Comparison of ENCODE assay signal across 23 cellular contexts in genomic region chr7:128875523-128875948, GRCh38. TPM values are rescaled to one million over a fixed set of nuclear protein-coding genes. Genes with fewer than 3 reads are reported as not detected.
DNase-seq lines count a peak whose midpoint lies in the region; ATAC-seq and TF ChIP-seq lines count a peak whose summit lies in the region.
"Had no signal": no experiment of that assay in that cellular context is flagged by ENCODE, and none has a peak within 500 bp of the region (broad histone marks: within the 10 kb centered on the region; RNA-seq: fewer than 3 reads in every experiment).

No MANE protein-coding gene starts in this region.

- no peaks in the 10 kb centered on the region for H3K9me3 ChIP-seq in SK-N-SH
- no peaks in the 10 kb centered on the region for H3K9me3 ChIP-seq in lower lobe of right lung
- no peaks in the 10 kb centered on the region for H3K9me3 ChIP-seq in sigmoid colon
- H3K9me3 ChIP-seq: Peyer's patch, SJSA1 had no signal

- no peaks in the 10 kb centered on the region for H3K9me2 ChIP-seq in SK-N-SH

- H3K27me3 Mint-ChIP-seq in activated CD8-positive, alpha-beta memory T cell treated with anti-CD3 and anti-CD28 coated beads, Interleukin-2, amount 10 ng/mL, durations not matched to agents 7 days and 5 days: peaks cover 14% of the 10 kb centered on the region

- TF ChIP-seq EP300 in SK-N-SH (IDR thresholded peaks at IDR 0.05; ENCODE audit: borderline replicate concordance in 1 of 2, low read depth in 1 of 2, low read length in 1 of 2) (peak in 1 of 2 experiments; percentile 90; a peak in 2 of 4 replicates), sigmoid colon (IDR thresholded peaks at IDR 0.05) (no peak)

- ATAC-seq in activated CD8-positive, alpha-beta memory T cell treated with anti-CD3 and anti-CD28 coated beads, Interleukin-2, amount 10 ng/mL, durations not matched to agents 7 days and 5 days: no peak
- ATAC-seq in lower lobe of right lung (no peak), GM18868 (IDR thresholded peaks at IDR 0.05; ENCODE audit: unreplicated experiment) (no peak)

- H3K4me3 ChIP-seq in SK-N-SH (ENCODE audit: low read depth in 2 of 2, low read length in 1 of 2): no peak overlapping the region
- no peak overlapping the region for H3K4me3 ChIP-seq in lower lobe of right lung
- no peak overlapping the region for H3K4me3 ChIP-seq in sigmoid colon
- no peak overlapping the region for H3K4me3 ChIP-seq in lower leg skin (ENCODE audit: low read depth, poor library complexity, severe bottlenecking)
- H3K4me3 ChIP-seq: Peyer's patch, SJSA1 had no signal

- H3K4me1 Mint-ChIP-seq in activated CD8-positive, alpha-beta memory T cell treated with anti-CD3 and anti-CD28 coated beads, Interleukin-2, amount 10 ng/mL, durations not matched to agents 7 days and 5 days: peaks cover 13% of the 10 kb centered on the region
- H3K4me1 Mint-ChIP-seq: CD14-positive monocyte had no signal

- H3K4me1 ChIP-seq in SK-N-SH (ENCODE audit: control insufficient read depth in 1 of 2, insufficient read depth in 2 of 2, low read depth in 1 of 2, low read length in 1 of 2) (peaks cover 0 to 24% of the 10 kb centered on the region in 2 experiments; a peak in 1 of 4 replicates), lower lobe of right lung (no peaks in the 10 kb centered on the region), sigmoid colon (peaks cover 0 to 9% (median 3%) of the 10 kb centered on the region in 4 donors)
- H3K4me1 ChIP-seq: SJSA1 had no signal

- no peak for DNase-seq in activated CD8-positive, alpha-beta memory T cell treated with anti-CD3 and anti-CD28 coated beads, Interleukin-2, amount 10 ng/mL, durations not matched to agents 7 days and 5 days
- no peak for DNase-seq in activated CD8-positive, alpha-beta memory T cell treated with anti-CD3 and anti-CD28 coated beads for 24 hours
- DNase-seq in SK-N-SH (peak; percentile 90), lower lobe of right lung (peak; percentile 36), sigmoid colon (peak; percentile 52), lower leg skin (ENCODE audit: low spot score in 2 of 2) (no peak)
- no peak for DNase-seq in activated CD4-positive, alpha-beta T cell treated with anti-CD3 and anti-CD28 coated beads, Interleukin-2, amount 50 U/mL, for 4 hours
- DNase-seq: EL, GF-D8, KBM-7, NCI-H1436, NCI-H187 treated with DMSO at 0.1 percent for 48 hours, NCI-H2107, NCI-H345, NCI-H524 treated with DMSO at 0.1 percent for 48 hours, NCI-H82 had no signal

- no peaks in the 10 kb centered on the region for H4K20me1 ChIP-seq in SK-N-SH (ENCODE audit: insufficient read depth)

- POLR2A ChIA-PET in SK-N-SH (lab: Yijun Ruan, JAX): interaction anchor here (1.1 kb wide), 1 partner anchor 13 kb away, joined by 3 read pairs; the partner anchor contains the start of gene ATP6V1F

- no peaks in the 10 kb centered on the region for H3K79me2 ChIP-seq in SK-N-SH (ENCODE audit: insufficient read depth)

- no peak overlapping the region for H3K4me2 ChIP-seq in SK-N-SH

- no peak for TF ChIP-seq RAD21 in SK-N-SH (IDR thresholded peaks at IDR 0.05; ENCODE audit: low read length)

- no peak overlapping the region for H2AFZ ChIP-seq in SK-N-SH (ENCODE audit: low read depth)

- TF ChIP-seq POLR2A in sigmoid colon (IDR thresholded peaks at IDR 0.05) (no peak), lower leg skin (IDR thresholded peaks at IDR 0.05) (no peak)

- no peaks in the 10 kb centered on the region for H3K27me3 ChIP-seq in SK-N-SH (ENCODE audit: insufficient read depth)
- H3K27me3 ChIP-seq in lower lobe of right lung (ENCODE audit: low read depth): peaks cover 2% of the 10 kb centered on the region
- no peaks in the 10 kb centered on the region for H3K27me3 ChIP-seq in sigmoid colon
- H3K27me3 ChIP-seq: Peyer's patch, SJSA1 had no signal

- intact Hi-C loops in lower lobe of right lung (cut with DNase I): no loop called here
- intact Hi-C loops in sigmoid colon (cut with DNase I): no loop called here
- intact Hi-C loops in lower leg skin (cut with DNase I; ENCODE audit: low total_unique reads): no loop called here

- H3K27ac Mint-ChIP-seq in activated CD8-positive, alpha-beta memory T cell treated with anti-CD3 and anti-CD28 coated beads, Interleukin-2, amount 10 ng/mL, durations not matched to agents 7 days and 5 days: peak overlapping the region; percentile 38
- H3K27ac Mint-ChIP-seq: CD14-positive monocyte had no signal

- no peak overlapping the region for H3K4me3 Mint-ChIP-seq in activated CD8-positive, alpha-beta memory T cell treated with anti-CD3 and anti-CD28 coated beads, Interleukin-2, amount 10 ng/mL, durations not matched to agents 7 days and 5 days
- H3K4me3 Mint-ChIP-seq: CD14-positive monocyte had no signal

- CTCF ChIA-PET in activated CD8-positive, alpha-beta memory T cell treated with anti-CD3 and anti-CD28 coated beads, Interleukin-2, amount 10 ng/mL, durations not matched to agents 7 days and 5 days (lab: Charles Lee): interaction anchor here (1.4 to 1.8 kb wide), 4 partner anchors 8 to 216 kb away, joined by 3 to 11 read pairs (median 4); partner anchors contain the start of gene ATP6V1F
- CTCF ChIA-PET in SK-N-SH (lab: Yijun Ruan, JAX): interaction anchor here (0.8 to 12.3 kb wide), 12 partner anchors 5 to 448 kb away, joined by 3 to 181 read pairs (median 4); partner anchors contain the start of genes ATP6V1F, GARIN1A and METTL2B

- H3K9ac ChIP-seq in SK-N-SH: no peak overlapping the region

- no peaks in the 10 kb centered on the region for H3K36me3 Mint-ChIP-seq in activated CD8-positive, alpha-beta memory T cell treated with anti-CD3 and anti-CD28 coated beads, Interleukin-2, amount 10 ng/mL, durations not matched to agents 7 days and 5 days
- H3K36me3 Mint-ChIP-seq: CD14-positive monocyte had no signal

- 36% methylated on average over 8 of the region's 8 CpGs for WGBS in SK-N-SH (ENCODE audit: low lambda C conversion rate)
- WGBS in sigmoid colon, 2 donors: 86 to 88% methylated on average over 8 of the region's 8 CpGs
- 63 to 69% methylated on average over 8 of the region's 8 CpGs for WGBS in lower leg skin, 2 donors

- no peaks in the 10 kb centered on the region for H3K9me3 Mint-ChIP-seq in activated CD8-positive, alpha-beta memory T cell treated with anti-CD3 and anti-CD28 coated beads, Interleukin-2, amount 10 ng/mL, durations not matched to agents 7 days and 5 days (ENCODE audit: low read depth)

- H3K36me3 ChIP-seq in SK-N-SH (replicated peaks in 1 of 2; ENCODE audit: control insufficient read depth in 1 of 2, insufficient read depth in 2 of 2, low read length in 1 of 2): no peaks in the 10 kb centered on the region
- H3K36me3 ChIP-seq in lower lobe of right lung: no peaks in the 10 kb centered on the region
- H3K36me3 ChIP-seq in sigmoid colon: no peaks in the 10 kb centered on the region
- H3K36me3 ChIP-seq: Peyer's patch, SJSA1 had no signal

- peaks cover 13% of the 10 kb centered on the region for H3F3A ChIP-seq in SK-N-SH (replicated peaks; ENCODE audit: insufficient read depth)

- TF ChIP-seq CTCF in SK-N-SH (IDR thresholded peaks at IDR 0.05) (no peak), lower lobe of right lung (IDR thresholded peaks at IDR 0.05) (no peak), sigmoid colon (IDR thresholded peaks at IDR 0.05) (no peak), lower leg skin (IDR thresholded peaks at IDR 0.05) (no peak)

- H3K27ac ChIP-seq in SK-N-SH (ENCODE audit: low read depth in 2 of 2, low read length in 1 of 2): no peak overlapping the region
- H3K27ac ChIP-seq in lower lobe of right lung: no peak overlapping the region
- no peak overlapping the region for H3K27ac ChIP-seq in sigmoid colon
- H3K27ac ChIP-seq: HL-60, SJSA1 had no signal

TF ChIP-seq in SK-N-SH, 30 proteins besides CTCF, POLR2A, EP300 and RAD21 (continues in another document):
- TF ChIP-seq JUND (IDR thresholded peaks at IDR 0.05) (no peak), RCOR1 (IDR thresholded peaks at IDR 0.05; ENCODE audit: low read length) (peak; percentile 100), GATA2 (CRISPR knock-in tag; IDR thresholded peaks at IDR 0.05) (peak; percentile 100)

RNA-seq across cellular contexts. Expression of gene ATP6V1F, which starts 12.9 kb away (rescaled TPM):
- total RNA-seq in activated CD8-positive, alpha-beta memory T cell treated with anti-CD3 and anti-CD28 coated beads, Interleukin-2, amount 10 ng/mL, durations not matched to agents 7 days and 5 days: 100 to 1,000 TPM; 127 to 158 TPM
- polyA plus RNA-seq in SK-N-SH (2012; rRNA removed): 437 and 495 TPM in 2 replicates
- 349 and 422 TPM in 2 replicates for polyA plus RNA-seq in SK-N-SH (2012; cell fraction: cytosol; rRNA removed)
- 110 and 142 TPM in 2 replicates for polyA plus RNA-seq in SK-N-SH (2012; cell fraction: nucleus; rRNA removed)
- total RNA-seq in lower lobe of right lung: 208 TPM
- 100 to 1,000 TPM in 3 of 4 donors, 10 to 100 TPM in 1; 96.7 to 138 (median 131) TPM for total RNA-seq in sigmoid colon
- polyA plus RNA-seq in sigmoid colon: 100 to 1,000 TPM; 148 to 214 (median 183) TPM
- total RNA-seq in lower leg skin: 100 to 1,000 TPM in 3 of 4 donors, 10 to 100 TPM in 1; 71.3 to 165 (median 137) TPM

RNA-seq across cellular contexts. Expression of gene KCP, which starts 35.0 kb away (rescaled TPM):
- total RNA-seq in activated CD8-positive, alpha-beta memory T cell treated with anti-CD3 and anti-CD28 coated beads, Interleukin-2, amount 10 ng/mL, durations not matched to agents 7 days and 5 days: under 1 TPM; 0.20 to 0.52 TPM
- not detected in 2 replicates for polyA plus RNA-seq in SK-N-SH (2012; rRNA removed)
- 0.01 TPM in 1 of 2 replicates, not detected in the other for polyA plus RNA-seq in SK-N-SH (2012; cell fraction: cytosol; rRNA removed)
- polyA plus RNA-seq in SK-N-SH (2012; cell fraction: nucleus; rRNA removed): 0.08 and 0.11 TPM in 2 replicates
- total RNA-seq in lower lobe of right lung: 1.3 TPM
- total RNA-seq in sigmoid colon: under 1 TPM in 3 of 4 donors, not detected in 1; 0.14 to 0.36 (median 0.28) TPM
- polyA plus RNA-seq in sigmoid colon: under 1 TPM in 1 of 3 donors, not detected in 2; 0.42 TPM
- total RNA-seq in lower leg skin: under 1 TPM in 3 of 4 donors, not detected in 1; 0.07 to 0.68 (median 0.21) TPM
- total RNA-seq: H4, SJSA1 had no signal

RNA-seq across cellular contexts. Expression of gene FLNC, which starts 45.3 kb away (rescaled TPM):
- total RNA-seq in activated CD8-positive, alpha-beta memory T cell treated with anti-CD3 and anti-CD28 coated beads, Interleukin-2, amount 10 ng/mL, durations not matched to agents 7 days and 5 days: not detected
- polyA plus RNA-seq in SK-N-SH (2012; rRNA removed) (22.5 and 43.7 TPM in 2 replicates), sigmoid colon (10 to 100 TPM in 1 of 3 donors, 1 to 10 TPM in 1, under 1 TPM in 1; 0.69 to 12.6 (median 5.4) TPM)
- 12.3 and 24.8 TPM in 2 replicates for polyA plus RNA-seq in SK-N-SH (2012; cell fraction: cytosol; rRNA removed)
- 109 and 117 TPM in 2 replicates for polyA plus RNA-seq in SK-N-SH (2012; cell fraction: nucleus; rRNA removed)
- total RNA-seq in lower lobe of right lung (11.7 TPM), sigmoid colon (100 to 1,000 TPM in 3 of 4 donors, 10 to 100 TPM in 1; 95.3 to 489 (median 242) TPM), lower leg skin (10 to 100 TPM in 1 of 4 donors, 1 to 10 TPM in 3; 5.0 to 11.1 (median 6.2) TPM)
- polyA plus RNA-seq: CD14-positive monocyte, HepG2 had no signal

Comparison
In these comparisons a context has a peak if more than half of its experiments do, and no peak if none do; other contexts are left out.
1. DNase-seq: peak in SK-N-SH (single experiment), lower lobe of right lung (single experiment) and sigmoid colon (single experiment); none in activated CD8-positive, alpha-beta memory T cell treated with anti-CD3 and anti-CD28 coated beads, Interleukin-2, amount 10 ng/mL, durations not matched to agents 7 days and 5 days (single experiment), activated CD8-positive, alpha-beta memory T cell treated with anti-CD3 and anti-CD28 coated beads for 24 hours (single experiment), lower leg skin (0 of 2) and activated CD4-positive, alpha-beta T cell treated with anti-CD3 and anti-CD28 coated beads, Interleukin-2, amount 50 U/mL, for 4 hours (0 of 2).